ENCODE assay signal across 19 cellular contexts in genomic region chr22:37489994-37490393, GRCh38. TPM values are rescaled to one million over a fixed set of nuclear protein-coding genes. Genes with fewer than 3 reads are reported as not detected.
DNase-seq lines count a peak whose midpoint lies in the region; ATAC-seq and TF ChIP-seq lines count a peak whose summit lies in the region.
"Had no signal": no experiment of that assay in that cellular context is flagged by ENCODE, and none has a peak within 500 bp of the region (broad histone marks: within the 10 kb centered on the region; RNA-seq: fewer than 3 reads in every experiment).

No MANE protein-coding gene starts in this region.

- no peaks in the 10 kb centered on the region for H3K36me3 Mint-ChIP-seq in natural killer cell treated with Interleukin-12 subunit alpha and Interleukin-12 subunit beta and Interleukin-15 and Interleukin-18, amount 100 ng/mL, for 72 hours
- H3K36me3 Mint-ChIP-seq in natural killer cell = no peaks in the 10 kb centered on the region
- peaks cover 0 to 1% (median 0%) of the 10 kb centered on the region in 5 donors for H3K36me3 Mint-ChIP-seq in naive thymus-derived CD4-positive, alpha-beta T cell

- DNase-seq in natural killer cell treated with Interleukin-12 subunit alpha and Interleukin-12 subunit beta and Interleukin-15 and Interleukin-18, amount 100 ng/mL, for 72 hours (ENCODE audit: low spot score) = no peak
- DNase-seq in natural killer cell = no peak
- peak; percentile 91 for DNase-seq in WERI-Rb-1
- no peak for DNase-seq in naive thymus-derived CD4-positive, alpha-beta T cell
- no peak for DNase-seq in AML-193 (lab: John Stamatoyannopoulos, UW)
- DNase-seq in NCI-H2227 treated with DMSO at 0.1 percent for 48 hours (lab: John Stamatoyannopoulos, UW) = no peak
- no peak for DNase-seq in HAP-1 (ENCODE audit: low spot score in 2 of 2)
- DNase-seq: Calu3, DMS53, H9, Kasumi-1, NCI-H1105 treated with DMSO at 0.1 percent for 48 hours, NCI-H187, NCI-H446 treated with DMSO at 0.1 percent for 48 hours, NCI-H82, PC-3 had no signal

- peaks cover 13 to 37% of the 10 kb centered on the region in 2 donors for H3K4me1 ChIP-seq in naive thymus-derived CD4-positive, alpha-beta T cell (ENCODE audit: control insufficient read depth in 2 of 2, insufficient read depth in 2 of 2, low read length in 2 of 2)
- H3K4me1 ChIP-seq in HAP-1 = peaks cover 5% of the 10 kb centered on the region

- no peak for TF ChIP-seq CTCF in natural killer cell (IDR thresholded peaks at IDR 0.05)
- no peak for TF ChIP-seq CTCF in WERI-Rb-1 (IDR thresholded peaks at IDR 0.05; ENCODE audit: low read depth, low read length)

- peak overlapping the region; percentile 4 to 74 for H3K27ac Mint-ChIP-seq in natural killer cell treated with Interleukin-12 subunit alpha and Interleukin-12 subunit beta and Interleukin-15 and Interleukin-18, amount 100 ng/mL, for 72 hours
- H3K27ac Mint-ChIP-seq in natural killer cell = peak overlapping the region in 1 of 2 donors; percentile 66
- H3K27ac Mint-ChIP-seq in naive thymus-derived CD4-positive, alpha-beta T cell = peak overlapping the region in 7 of 9 donors; percentile 38 to 98 (median 62)

- H3K27me3 Mint-ChIP-seq in natural killer cell treated with Interleukin-12 subunit alpha and Interleukin-12 subunit beta and Interleukin-15 and Interleukin-18, amount 100 ng/mL, for 72 hours = no peaks in the 10 kb centered on the region
- peaks cover 0 to 2% of the 10 kb centered on the region in 2 donors for H3K27me3 Mint-ChIP-seq in natural killer cell (ENCODE audit: low read depth in 2 of 2)
- no peaks in the 10 kb centered on the region for H3K27me3 Mint-ChIP-seq in naive thymus-derived CD4-positive, alpha-beta T cell

- H3K4me3 Mint-ChIP-seq in natural killer cell treated with Interleukin-12 subunit alpha and Interleukin-12 subunit beta and Interleukin-15 and Interleukin-18, amount 100 ng/mL, for 72 hours = no peak overlapping the region
- no peak overlapping the region for H3K4me3 Mint-ChIP-seq in natural killer cell
- H3K4me3 Mint-ChIP-seq in naive thymus-derived CD4-positive, alpha-beta T cell = peak overlapping the region in 2 of 10 donors; percentile 33 to 43
- H3K4me3 Mint-ChIP-seq: H9, IgD-negative memory B cell had no signal

- H3K4me1 Mint-ChIP-seq in natural killer cell treated with Interleukin-12 subunit alpha and Interleukin-12 subunit beta and Interleukin-15 and Interleukin-18, amount 100 ng/mL, for 72 hours (ENCODE audit: low read depth in 2 of 2) = peaks cover 33 to 44% of the 10 kb centered on the region in 2 donors
- H3K4me1 Mint-ChIP-seq in natural killer cell = peaks cover 40 to 57% of the 10 kb centered on the region in 2 donors
- peaks cover 36 to 66% (median 58%) of the 10 kb centered on the region in 7 donors for H3K4me1 Mint-ChIP-seq in naive thymus-derived CD4-positive, alpha-beta T cell

- POLR2A ChIA-PET in naive thymus-derived CD4-positive, alpha-beta T cell (lab: Charles Lee) = no interaction called here

- no peaks in the 10 kb centered on the region for H3K9me3 ChIP-seq in WERI-Rb-1 (ENCODE audit: severe bottlenecking)
- H3K9me3 ChIP-seq in naive thymus-derived CD4-positive, alpha-beta T cell (ENCODE audit: control insufficient read depth in 2 of 3, low read length in 3 of 3) = no peaks in the 10 kb centered on the region
- H3K9me3 ChIP-seq in HAP-1 = no peaks in the 10 kb centered on the region

- H3K36me3 ChIP-seq in WERI-Rb-1 = peaks cover 23% of the 10 kb centered on the region
- peaks cover 0 to 13% (median 0%) of the 10 kb centered on the region in 3 experiments for H3K36me3 ChIP-seq in naive thymus-derived CD4-positive, alpha-beta T cell (ENCODE audit: control insufficient read depth in 2 of 3, insufficient read depth in 3 of 3, low read length in 3 of 3)
- no peaks in the 10 kb centered on the region; the same call in 1 of the 2 replicates for H3K36me3 ChIP-seq in HAP-1 (replicated peaks)

- H3K9me3 Mint-ChIP-seq in natural killer cell treated with Interleukin-12 subunit alpha and Interleukin-12 subunit beta and Interleukin-15 and Interleukin-18, amount 100 ng/mL, for 72 hours = no peaks in the 10 kb centered on the region
- no peaks in the 10 kb centered on the region for H3K9me3 Mint-ChIP-seq in natural killer cell
- H3K9me3 Mint-ChIP-seq in naive thymus-derived CD4-positive, alpha-beta T cell = peaks cover 0 to 2% (median 0%) of the 10 kb centered on the region in 11 donors
- H3K9me3 Mint-ChIP-seq: H9, IgD-negative memory B cell had no signal

- intact Hi-C loops in natural killer cell (cut with micrococcal nuclease) = loop anchor here (5.0 to 10.0 kb wide), 4 partner anchors 77 to 715 kb away; partner anchors contain the start of gene IFT27
- intact Hi-C loops in naive thymus-derived CD4-positive, alpha-beta T cell (cut with micrococcal nuclease) = loop anchor here (5.0 to 10.0 kb wide), 4 partner anchors 75 to 965 kb away; partner anchors contain the start of genes CDC42EP1 (in 1 of the 2) and EIF3D (in 1 of the 2)

- CTCF ChIA-PET in naive thymus-derived CD4-positive, alpha-beta T cell (lab: Charles Lee) = interaction anchor here (1.3 to 1.4 kb wide), 2 partner anchors 17 to 117 kb away, joined by 3 to 6 read pairs; no protein-coding TSS in a partner anchor

- in situ Hi-C loops in HAP-1 (cut with MboI; ENCODE audit: low sequenced_read_pairs) = no loop called here

- H3K27me3 ChIP-seq in WERI-Rb-1 (ENCODE audit: insufficient read depth, low read depth, severe bottlenecking) = no peaks in the 10 kb centered on the region
- no peaks in the 10 kb centered on the region for H3K27me3 ChIP-seq in naive thymus-derived CD4-positive, alpha-beta T cell (ENCODE audit: control insufficient read depth in 2 of 2, insufficient read depth in 2 of 2, low read length in 2 of 2)
- H3K27me3 ChIP-seq in HAP-1 (ENCODE audit: low read depth) = no peaks in the 10 kb centered on the region

- no peak overlapping the region for H3K4me3 ChIP-seq in WERI-Rb-1 (ENCODE audit: low read depth, low read length)
- no peak overlapping the region for H3K4me3 ChIP-seq in naive thymus-derived CD4-positive, alpha-beta T cell (ENCODE audit: low read length)
- no peak overlapping the region for H3K4me3 ChIP-seq in HAP-1

- no peak for ATAC-seq in natural killer cell treated with Interleukin-12 subunit alpha and Interleukin-12 subunit beta and Interleukin-15 and Interleukin-18, amount 100 ng/mL, for 72 hours
- ATAC-seq in natural killer cell = no peak
- ATAC-seq in naive thymus-derived CD4-positive, alpha-beta T cell = no peak
- ATAC-seq: PC-3 had no signal

- H3K27ac ChIP-seq in WERI-Rb-1 = peak overlapping the region; percentile 95
- no peak overlapping the region for H3K27ac ChIP-seq in naive thymus-derived CD4-positive, alpha-beta T cell (ENCODE audit: low read depth, low read length)

RNA-seq across cellular contexts. Expression of gene MFNG, which starts 3.8 kb away (rescaled TPM):
- total RNA-seq in natural killer cell treated with Interleukin-12 subunit alpha and Interleukin-12 subunit beta and Interleukin-15 and Interleukin-18, amount 100 ng/mL, for 72 hours = 100 to 1,000 TPM; 135 to 338 TPM
- total RNA-seq in natural killer cell = 100 to 1,000 TPM in 2 of 3 donors, 10 to 100 TPM in 1; 75.3 to 111 (median 110) TPM
- total RNA-seq in naive thymus-derived CD4-positive, alpha-beta T cell = 100 to 1,000 TPM; 146 to 223 (median 203) TPM
- 100 to 1,000 TPM; 350 to 449 TPM for polyA plus RNA-seq in naive thymus-derived CD4-positive, alpha-beta T cell
- total RNA-seq: HT1080, SK-MEL-5 had no signal

RNA-seq across cellular contexts. Expression of gene CARD10, which starts 29.2 kb away (rescaled TPM):
- under 1 TPM; 0.38 to 0.53 TPM for total RNA-seq in natural killer cell treated with Interleukin-12 subunit alpha and Interleukin-12 subunit beta and Interleukin-15 and Interleukin-18, amount 100 ng/mL, for 72 hours
- under 1 TPM; 0.09 to 0.16 (median 0.10) TPM for total RNA-seq in natural killer cell
- total RNA-seq in naive thymus-derived CD4-positive, alpha-beta T cell = 1 to 10 TPM in 1 of 5 experiments, under 1 TPM in 3, not detected in 1; 0.13 to 1.0 (median 0.57) TPM
- polyA plus RNA-seq in naive thymus-derived CD4-positive, alpha-beta T cell = under 1 TPM in 1 of 2 donors, not detected in 1; 0.69 TPM
- polyA plus RNA-seq: IgD-negative memory B cell had no signal
